In genomic region chr1:65174585-65174984, GRCh38 we compare ENCODE assay signal across 9 cellular contexts. TPM values are rescaled to one million over a fixed set of nuclear protein-coding genes. Genes with fewer than 3 reads are reported as not detected.
DNase-seq lines count a peak whose midpoint lies in the region; ATAC-seq and TF ChIP-seq lines count a peak whose summit lies in the region.
"Had no signal": no experiment of that assay in that cellular context is flagged by ENCODE, and none has a peak within 500 bp of the region (broad histone marks: within the 10 kb centered on the region; RNA-seq: fewer than 3 reads in every experiment).

No MANE protein-coding gene starts in this region.

- H3K4me1 ChIP-seq in left ventricle myocardium inferior (peaks cover 90% of the 10 kb centered on the region), upper lobe of right lung (peaks cover 9% of the 10 kb centered on the region)

- H3K27me3 ChIP-seq in left ventricle myocardium inferior (ENCODE audit: low read depth) (no peaks in the 10 kb centered on the region), upper lobe of right lung (no peaks in the 10 kb centered on the region)

- H3K36me3 ChIP-seq in SK-N-MC (ENCODE audit: insufficient read depth, low read length): no peaks in the 10 kb centered on the region
- no peaks in the 10 kb centered on the region for H3K36me3 ChIP-seq in left ventricle myocardium inferior
- H3K36me3 ChIP-seq in upper lobe of right lung: no peaks in the 10 kb centered on the region

- no peak for TF ChIP-seq CTCF in left ventricle myocardium inferior (IDR thresholded peaks at IDR 0.05; ENCODE audit: borderline replicate concordance)
- TF ChIP-seq CTCF in upper lobe of right lung (IDR thresholded peaks at IDR 0.05): no peak

- peak overlapping the region; percentile 48 for H3K9ac ChIP-seq in SK-N-MC (ENCODE audit: insufficient read length)

- H3K9me3 ChIP-seq in SK-N-MC (ENCODE audit: low read depth, low read length): no peaks in the 10 kb centered on the region
- H3K9me3 ChIP-seq in left ventricle myocardium inferior (replicated peaks): no peaks in the 10 kb centered on the region
- H3K9me3 ChIP-seq in upper lobe of right lung: no peaks in the 10 kb centered on the region

- intact Hi-C loops in left ventricle myocardium inferior (cut with micrococcal nuclease): no loop called here
- intact Hi-C loops in upper lobe of right lung (cut with DNase I): no loop called here

- H3K27ac ChIP-seq in SK-N-MC (peak overlapping the region; percentile 87), left ventricle myocardium inferior (replicated peaks) (peak overlapping the region; percentile 93), upper lobe of right lung (no peak overlapping the region)

- ATAC-seq in HG03139 (IDR thresholded peaks at IDR 0.05; ENCODE audit: unreplicated experiment) (peak; percentile 92), upper lobe of right lung (peak; percentile 86), GM19324 (IDR thresholded peaks at IDR 0.05; ENCODE audit: low FRiP score, unreplicated experiment) (no peak)

- H3K4me3 ChIP-seq in SK-N-MC (peak overlapping the region; percentile 65), left ventricle myocardium inferior (no peak overlapping the region), upper lobe of right lung (no peak overlapping the region)

- peak; percentile 93 for DNase-seq in A172 (ENCODE audit: low spot score)
- peak; percentile 35 for DNase-seq in GM19238 (ENCODE audit: insufficient read length, low spot score)
- peak; percentile 89 for DNase-seq in SK-N-MC (ENCODE audit: low read depth, low spot score)
- DNase-seq in left ventricle myocardium inferior: peak; percentile 57
- DNase-seq in upper lobe of right lung: no peak
- no peak for DNase-seq in NCI-H2196 treated with DMSO at 0.1 percent for 48 hours (lab: John Stamatoyannopoulos, UW; ENCODE audit: unreplicated experiment)
- DNase-seq: CD4-positive, CD25-positive, alpha-beta regulatory T cell had no signal

RNA-seq across cellular contexts. Expression of gene AK4, which starts 26.6 kb away (rescaled TPM):
- total RNA-seq in A172 (2014; rRNA removed; shearing (Covaris generic)): 6.8 and 8.9 TPM in 2 replicates
- total RNA-seq in left ventricle myocardium inferior (168 TPM), upper lobe of right lung (4.6 TPM)

Comparison
In these comparisons a context has a peak if more than half of its experiments do, and no peak if none do; other contexts are left out.
1. DNase-seq: peak in A172 (single experiment), GM19238 (single experiment), SK-N-MC (single experiment) and left ventricle myocardium inferior (single experiment); none in upper lobe of right lung (single experiment) and NCI-H2196 treated with DMSO at 0.1 percent for 48 hours (single experiment).
2. RNA of gene AK4, which starts 26.6 kb away (total RNA-seq): 168 TPM in left ventricle myocardium inferior (single experiment); 6.8 to 8.9 TPM in A172 and 4.6 TPM in upper lobe of right lung (single experiment); every median in the first group is over 10 times any median in the second.